20 cellular contexts compared by ENCODE assay signal in the genomic region with DNA sequence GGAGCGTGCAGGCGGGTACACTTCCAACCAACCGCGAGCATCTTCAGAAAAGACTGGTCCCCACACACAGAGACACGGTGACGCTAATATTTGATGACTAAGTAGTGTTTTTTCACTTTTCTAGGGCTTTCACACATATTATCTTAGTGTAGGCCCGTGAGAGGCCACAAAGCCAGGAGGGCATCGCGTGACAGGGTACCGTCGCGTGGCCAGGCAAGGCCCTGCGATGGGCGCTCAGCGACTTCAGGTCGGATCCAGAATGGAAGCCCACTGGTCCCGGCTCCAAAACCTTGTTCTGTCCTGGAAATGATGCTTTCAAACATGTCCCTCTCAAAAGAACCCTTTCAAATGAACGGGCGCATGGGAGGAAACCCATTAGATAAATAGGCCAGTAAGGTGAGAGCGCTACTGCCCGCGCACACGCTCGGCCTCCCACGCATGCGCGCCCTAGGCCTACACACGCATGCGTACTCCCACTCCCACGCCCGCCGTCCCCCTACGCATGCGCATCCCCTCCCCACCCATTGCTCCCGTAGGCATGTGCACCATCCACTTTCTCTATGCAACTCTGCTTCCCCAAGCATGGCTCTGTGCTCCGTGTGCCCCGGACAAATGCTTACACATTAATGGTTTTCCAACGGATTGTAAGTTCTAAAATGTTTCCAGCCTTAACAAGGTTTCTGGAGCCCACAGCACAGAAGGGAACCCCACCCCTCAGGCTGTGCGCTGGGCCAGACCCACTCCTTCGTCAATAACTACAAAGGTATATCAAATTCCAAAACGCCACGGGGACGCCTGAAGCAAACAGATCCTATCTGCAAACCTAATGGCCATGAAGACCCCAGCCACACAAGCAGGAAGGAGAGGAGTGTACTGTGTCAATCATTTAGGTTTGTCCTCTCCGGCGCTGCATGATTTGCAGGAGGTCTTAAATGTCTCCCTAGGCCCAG.
DNase-seq lines count a peak whose midpoint lies in the region; ATAC-seq, FAIRE-seq and TF ChIP-seq lines count a peak whose summit lies in the region.
"Had no signal": no experiment of that assay in that cellular context is flagged by ENCODE, and none has a peak within 500 bp of the region (broad histone marks: within the 10 kb centered on the region; RNA-seq: fewer than 3 reads in every experiment).

No MANE protein-coding gene starts in this region.

- no peak for TF ChIP-seq POLR2A in K562 (conservative IDR thresholded peaks at IDR 0.05)

- in situ Hi-C loops in K562 (cut with MboI): loop anchor here (25.0 kb wide), 1 partner anchor 1140 kb away; no protein-coding TSS in a partner anchor

- H2AFZ ChIP-seq in K562 (ENCODE audit: low read depth, low read length): peak overlapping the region; percentile 70
- no peak overlapping the region for H2AFZ ChIP-seq in osteoblast (ENCODE audit: low read length)

- H3K79me2 ChIP-seq in K562 (ENCODE audit: control insufficient read depth, insufficient read depth, low read length) (no peaks in the 10 kb centered on the region), osteoblast (ENCODE audit: insufficient read depth, low read length) (no peaks in the 10 kb centered on the region)

- no peak overlapping the region for H3K4me3 Mint-ChIP-seq in T-helper 2 cell treated with Interferon-gamma antibody and Interleukin-4, amounts not matched to agents 5 μg/mL and 100 μg/mL, for 36 hours
- H3K4me3 Mint-ChIP-seq: CD14-positive monocyte; CD4-positive, alpha-beta memory T cell; H9 had no signal

- no peaks in the 10 kb centered on the region for H3K4me1 Mint-ChIP-seq in T-helper 2 cell treated with Interferon-gamma antibody and Interleukin-4, amounts not matched to agents 5 μg/mL and 100 μg/mL, for 36 hours (ENCODE audit: low read depth)
- H3K4me1 Mint-ChIP-seq: CD14-positive monocyte; CD4-positive, alpha-beta memory T cell had no signal

- H3K36me3 Mint-ChIP-seq in T-helper 2 cell treated with Interferon-gamma antibody and Interleukin-4, amounts not matched to agents 5 μg/mL and 100 μg/mL, for 36 hours (ENCODE audit: low read depth): no peaks in the 10 kb centered on the region
- H3K36me3 Mint-ChIP-seq: CD14-positive monocyte; CD4-positive, alpha-beta memory T cell had no signal

- WGBS in K562 (ENCODE audit: insufficient coverage, low coverage, missing lambda C conversion rate): 28% methylated on average over 43 of the region's 45 CpGs

- no peak overlapping the region for H3K27ac Mint-ChIP-seq in T-helper 2 cell treated with Interferon-gamma antibody and Interleukin-4, amounts not matched to agents 5 μg/mL and 100 μg/mL, for 36 hours
- H3K27ac Mint-ChIP-seq: CD14-positive monocyte; CD4-positive, alpha-beta memory T cell; H9 had no signal

- FAIRE-seq in K562 (lab: Jason Lieb, UNC): no peak
- FAIRE-seq: GM12891, HTR-8/SVneo had no signal

- no TSS peak for BruUV-seq in K562 (replicated peaks; lab: Mats Ljungman, UMichigan)

- H3K9me3 Mint-ChIP-seq in T-helper 2 cell treated with Interferon-gamma antibody and Interleukin-4, amounts not matched to agents 5 μg/mL and 100 μg/mL, for 36 hours: no peaks in the 10 kb centered on the region
- H3K9me3 Mint-ChIP-seq: H9 had no signal

- H3K36me3 ChIP-seq in K562 (ENCODE audit: control insufficient read depth, insufficient read depth, low read length) (no peaks in the 10 kb centered on the region), osteoblast (ENCODE audit: insufficient read depth, low read length) (no peaks in the 10 kb centered on the region)
- H3K36me3 ChIP-seq: BLaER1 had no signal

- H4K20me1 ChIP-seq in K562 (replicated peaks; ENCODE audit: control insufficient read depth, insufficient read depth, low read length): no peaks in the 10 kb centered on the region
- H4K20me1 ChIP-seq in osteoblast (ENCODE audit: insufficient read depth, low read length): no peaks in the 10 kb centered on the region
- H4K20me1 ChIP-seq: BLaER1 had no signal

- peak overlapping the region; percentile 32; the same call in 1 of the 2 replicates for H3K4me2 ChIP-seq in K562 (ENCODE audit: insufficient read depth, low read length)
- H3K4me2 ChIP-seq in osteoblast (ENCODE audit: insufficient read depth, low read length): no peak overlapping the region
- H3K4me2 ChIP-seq: BLaER1 had no signal

- H3K9me3 ChIP-seq in K562 (replicated peaks; ENCODE audit: control insufficient read depth, insufficient read depth, low read depth, low read length): no peaks in the 10 kb centered on the region; the same call in 1 of the 2 replicates
- no peaks in the 10 kb centered on the region for H3K9me3 ChIP-seq in osteoblast (ENCODE audit: low read depth, low read length)

- TF ChIP-seq RAD21 in K562 (CRISPR knock-in tag; conservative IDR thresholded peaks at IDR 0.05 in 1 of 2, IDR thresholded peaks at IDR 0.05 in 1 of 2): no peak

- ATAC-seq in K562 (peak; percentile 63), GM19397 (IDR thresholded peaks at IDR 0.05; ENCODE audit: unreplicated experiment) (no peak)

- DNase-seq in GM12865 (ENCODE audit: low read depth) (no peak), K562 (ENCODE audit: extremely low read depth in 1 of 4, low spot score in 3 of 4) (peak; percentile 34 to 83 (median 77)), left kidney (ENCODE audit: low read depth, low spot score) (peak; percentile 40), osteoblast (ENCODE audit: insufficient read length, low spot score, missing footprints) (peak; percentile 30), DMS53 (lab: John Stamatoyannopoulos, UW) (no peak), NCI-H2171 (lab: John Stamatoyannopoulos, UW) (no peak)
- DNase-seq in T-helper 2 cell treated with Interferon-gamma antibody and Interleukin-4, amounts not matched to agents 5 μg/mL and 100 μg/mL, for 36 hours (ENCODE audit: low spot score): no peak
- DNase-seq: 8988T; CD4-positive, alpha-beta memory T cell; DMS153; DMS79 treated with DMSO at 0.1 percent for 48 hours; GF-D8; GOT3; H9; IMR-90 had no signal

- H3K4me3 ChIP-seq in GM12865 (ENCODE audit: low read depth, low read length) (0 out of 2 replicates have a peak overlapping the region, but pooled peaks have one; percentile 25), K562 (no peak overlapping the region), osteoblast (ENCODE audit: insufficient read depth, low read length) (no peak overlapping the region)
- H3K4me3 ChIP-seq: BLaER1 had no signal

- no peaks in the 10 kb centered on the region for H3K9me1 ChIP-seq in K562 (ENCODE audit: control insufficient read depth, insufficient read depth, low read length)

- TF ChIP-seq CTCF in GM12865 (IDR thresholded peaks at IDR 0.05; ENCODE audit: insufficient read depth, low read depth, low read length, missing control alignments): no peak
- TF ChIP-seq CTCF in K562 (IDR thresholded peaks at IDR 0.05 in 2 of 3, conservative IDR thresholded peaks at IDR 0.05 in 1 of 3; ENCODE audit: insufficient read depth in 2 of 3, low read depth in 1 of 3, low read length in 3 of 3): no peak
- TF ChIP-seq CTCF in osteoblast (IDR thresholded peaks at IDR 0.05; ENCODE audit: extremely low read depth, low read depth, low read length): no peak

- CTCF ChIA-PET in K562 (lab: Yijun Ruan, JAX; ENCODE audit: low intra/inter-chr PET ratio): no interaction called here

- no peak overlapping the region for H3K27ac ChIP-seq in K562 (ENCODE audit: extremely low read depth, low read depth, low read length)
- H3K27ac ChIP-seq in osteoblast (ENCODE audit: low read depth, low read length): no peak overlapping the region
- H3K27ac ChIP-seq: BLaER1 had no signal

- intact Hi-C loops in K562 (cut with micrococcal nuclease): no loop called here

- no peaks in the 10 kb centered on the region for H3K27me3 Mint-ChIP-seq in T-helper 2 cell treated with Interferon-gamma antibody and Interleukin-4, amounts not matched to agents 5 μg/mL and 100 μg/mL, for 36 hours (ENCODE audit: low read depth)

- POLR2A ChIA-PET in K562 (lab: Yijun Ruan, JAX): no interaction called here

- H3K4me1 ChIP-seq in K562 (replicated peaks in 1 of 2; ENCODE audit: control insufficient read depth in 2 of 2, insufficient read depth in 2 of 2, low read length in 2 of 2) (peaks cover 0 to 6% of the 10 kb centered on the region in 2 experiments; a peak in 2 of 5 replicates), osteoblast (ENCODE audit: insufficient read depth, low read length) (no peaks in the 10 kb centered on the region)

- H3K27me3 ChIP-seq in K562 (ENCODE audit: control insufficient read depth in 2 of 2, insufficient read depth in 2 of 2, low read length in 2 of 2) (peaks cover 0 to 33% of the 10 kb centered on the region in 2 experiments; a peak in 3 of 5 replicates), osteoblast (ENCODE audit: insufficient read depth, low read length) (no peaks in the 10 kb centered on the region)
- H3K27me3 ChIP-seq: BLaER1 had no signal

- H3K9ac ChIP-seq in K562 (ENCODE audit: insufficient read depth in 1 of 2, low read depth in 2 of 2, low read length in 2 of 2): no peak overlapping the region
- H3K9ac ChIP-seq: BLaER1 had no signal

- TF ChIP-seq EP300 in K562 (IDR thresholded peaks at IDR 0.05; ENCODE audit: low read length): no peak

TF ChIP-seq in K562, 482 proteins besides CTCF, POLR2A, EP300 and RAD21 (continues in another document):
- no peak for TF ChIP-seq TSC22D4 (tag; IDR thresholded peaks at IDR 0.05)
- TF ChIP-seq, protein P1, sequence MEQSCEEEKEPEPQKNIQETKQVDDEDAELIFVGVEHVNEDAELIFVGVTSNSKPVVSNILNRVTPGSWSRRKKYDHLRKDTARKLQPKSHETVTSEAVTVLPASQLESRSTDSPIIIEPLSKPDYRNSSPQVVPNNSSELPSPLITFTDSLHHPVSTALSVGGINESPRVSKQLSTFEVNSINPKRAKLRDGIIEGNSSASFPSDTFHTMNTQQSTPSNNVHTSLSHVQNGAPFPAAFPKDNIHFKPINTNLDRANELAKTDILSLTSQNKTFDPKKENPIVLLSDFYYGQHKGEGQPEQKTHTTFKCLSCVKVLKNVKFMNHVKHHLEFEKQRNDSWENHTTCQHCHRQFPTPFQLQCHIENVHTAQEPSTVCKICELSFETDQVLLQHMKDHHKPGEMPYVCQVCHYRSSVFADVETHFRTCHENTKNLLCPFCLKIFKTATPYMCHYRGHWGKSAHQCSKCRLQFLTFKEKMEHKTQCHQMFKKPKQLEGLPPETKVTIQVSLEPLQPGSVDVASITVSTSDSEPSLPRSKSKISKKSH (CRISPR knock-in tag; IDR thresholded peaks at IDR 0.05): no peak
- TF ChIP-seq, protein P2, sequence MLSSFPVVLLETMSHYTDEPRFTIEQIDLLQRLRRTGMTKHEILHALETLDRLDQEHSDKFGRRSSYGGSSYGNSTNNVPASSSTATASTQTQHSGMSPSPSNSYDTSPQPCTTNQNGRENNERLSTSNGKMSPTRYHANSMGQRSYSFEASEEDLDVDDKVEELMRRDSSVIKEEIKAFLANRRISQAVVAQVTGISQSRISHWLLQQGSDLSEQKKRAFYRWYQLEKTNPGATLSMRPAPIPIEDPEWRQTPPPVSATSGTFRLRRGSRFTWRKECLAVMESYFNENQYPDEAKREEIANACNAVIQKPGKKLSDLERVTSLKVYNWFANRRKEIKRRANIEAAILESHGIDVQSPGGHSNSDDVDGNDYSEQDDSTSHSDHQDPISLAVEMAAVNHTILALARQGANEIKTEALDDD (IDR thresholded peaks at IDR 0.05): no peak

Comparison
In these comparisons a context has a peak if more than half of its experiments do, and no peak if none do; other contexts are left out.
1. DNase-seq: peak in K562 (4 of 4), left kidney (single experiment) and osteoblast (single experiment); none in GM12865 (single experiment), T-helper 2 cell treated with Interferon-gamma antibody and Interleukin-4, amounts not matched to agents 5 μg/mL and 100 μg/mL, for 36 hours (single experiment), DMS53 (single experiment) and NCI-H2171 (single experiment).